Comparison of ENCODE assay signal across 17 cellular contexts in genomic region chr11:24885580-24886173, GRCh38.
DNase-seq lines count a peak whose midpoint lies in the region; ATAC-seq, FAIRE-seq and TF ChIP-seq lines count a peak whose summit lies in the region.
"Had no signal": no experiment of that assay in that cellular context is flagged by ENCODE, and none has a peak within 500 bp of the region (broad histone marks: within the 10 kb centered on the region; RNA-seq: fewer than 3 reads in every experiment).

No MANE protein-coding gene starts in this region.

- H3K79me2 ChIP-seq in PC-9 (ENCODE audit: low read depth) (no peaks in the 10 kb centered on the region), HepG2 (ENCODE audit: insufficient read depth, low read length) (no peaks in the 10 kb centered on the region), mammary epithelial cell (ENCODE audit: insufficient read depth, low read length) (no peaks in the 10 kb centered on the region)

- H3K4me2 ChIP-seq in PC-9 (no peak overlapping the region), HepG2 (ENCODE audit: low read depth, low read length) (no peak overlapping the region), mammary epithelial cell (ENCODE audit: insufficient read depth, low read depth, low read length) (no peak overlapping the region)
- H3K4me2 ChIP-seq: BLaER1, GM23338 had no signal

- ATAC-seq in HepG2 (no peak), GM19397 (IDR thresholded peaks at IDR 0.05; ENCODE audit: unreplicated experiment) (no peak)
- ATAC-seq: GM23338 had no signal

- TF ChIP-seq POLR2A in HepG2 (IDR thresholded peaks at IDR 0.05; ENCODE audit: insufficient read depth in 1 of 2, low read depth in 2 of 2, low read length in 2 of 2), result no peak

- H3K27ac ChIP-seq in PC-9 (no peak overlapping the region), HepG2 (ENCODE audit: extremely low read length, insufficient read depth, low read length) (no peak overlapping the region), mammary epithelial cell (ENCODE audit: insufficient read depth, low read depth, low read length) (no peak overlapping the region)
- H3K27ac ChIP-seq: BLaER1, HL-60 had no signal

- no peaks in the 10 kb centered on the region for H3K27me3 ChIP-seq in PC-9 (ENCODE audit: insufficient read depth, low read depth)
- H3K27me3 ChIP-seq in HepG2 (ENCODE audit: control insufficient read depth in 1 of 2, insufficient read depth in 2 of 2, low read length in 2 of 2), result no peaks in the 10 kb centered on the region
- H3K27me3 ChIP-seq in mammary epithelial cell (ENCODE audit: insufficient read depth, low read length), result no peaks in the 10 kb centered on the region
- H3K27me3 ChIP-seq: BLaER1 had no signal

- no peaks in the 10 kb centered on the region for H3F3A ChIP-seq in PC-9 (ENCODE audit: insufficient read depth, low read depth)

- H4K20me1 ChIP-seq in PC-9 (ENCODE audit: insufficient read depth), result no peaks in the 10 kb centered on the region
- no peaks in the 10 kb centered on the region for H4K20me1 ChIP-seq in HepG2 (ENCODE audit: insufficient read depth, low read length)
- H4K20me1 ChIP-seq in mammary epithelial cell (ENCODE audit: insufficient read depth, low read length), result no peaks in the 10 kb centered on the region
- H4K20me1 ChIP-seq: BLaER1 had no signal

- H2AFZ ChIP-seq in PC-9, result 0 out of 2 replicates have a peak overlapping the region, but pooled peaks have one; percentile 43
- no peak overlapping the region for H2AFZ ChIP-seq in HepG2 (ENCODE audit: low read length)
- no peak overlapping the region for H2AFZ ChIP-seq in mammary epithelial cell (ENCODE audit: low read depth, low read length)
- H2AFZ ChIP-seq: GM23338 had no signal

- intact Hi-C loops in PC-9 (cut with micrococcal nuclease; ENCODE audit: unreplicated experiment) (no loop called here), HepG2 (cut with micrococcal nuclease; ENCODE audit: unreplicated experiment) (no loop called here), mammary epithelial cell (cut with micrococcal nuclease) (no loop called here)

- H3K9me3 ChIP-seq in PC-9 (ENCODE audit: insufficient read depth, low read depth), result no peaks in the 10 kb centered on the region
- H3K9me3 ChIP-seq in HepG2 (ENCODE audit: low read length), result no peaks in the 10 kb centered on the region
- peaks cover 3% of the 10 kb centered on the region for H3K9me3 ChIP-seq in mammary epithelial cell (replicated peaks; ENCODE audit: insufficient read depth, low read length)
- H3K9me3 ChIP-seq: BLaER1 had no signal

- TF ChIP-seq RAD21 in HepG2 (CRISPR knock-in tag; IDR thresholded peaks at IDR 0.05), result no peak

- TF ChIP-seq CTCF in LNCaP clone FGC (IDR thresholded peaks at IDR 0.05; ENCODE audit: control insufficient read depth, extremely low read depth, insufficient read depth) (no peak), PC-9 (conservative IDR thresholded peaks at IDR 0.05) (no peak), HepG2 (CRISPR knock-in tag; IDR thresholded peaks at IDR 0.05) (no peak), mammary epithelial cell (conservative IDR thresholded peaks at IDR 0.05 in 1 of 2, IDR thresholded peaks at IDR 0.05 in 1 of 2; ENCODE audit: extremely low read depth in 1 of 2, insufficient read depth in 1 of 2, low read depth in 1 of 2, low read length in 2 of 2) (no peak)

- peak; percentile 56 for DNase-seq in DMS53 (lab: John Stamatoyannopoulos, UW)
- DNase-seq in DMS53 treated with DMSO at 0.1 percent for 48 hours (lab: John Stamatoyannopoulos, UW; ENCODE audit: unreplicated experiment), result no peak
- peak; percentile 76 for DNase-seq in LNCaP clone FGC (ENCODE audit: low read depth)
- no peak for DNase-seq in PC-9
- DNase-seq in HepG2 (ENCODE audit: low spot score), result no peak
- no peak for DNase-seq in mammary epithelial cell
- no peak for DNase-seq in activated CD4-positive, alpha-beta T cell treated with anti-CD3 and anti-CD28 coated beads for 1 hour
- DNase-seq: 8988T; AML-193; CD8-positive, alpha-beta memory T cell; DMS79; H7 had no signal

- H3K4me3 ChIP-seq in LNCaP clone FGC (ENCODE audit: low read depth, low read length) (no peak overlapping the region), PC-9 (no peak overlapping the region), HepG2 (replicated peaks in 1 of 3; ENCODE audit: insufficient read depth in 1 of 3, low read depth in 2 of 3, low read length in 3 of 3) (no peak overlapping the region), mammary epithelial cell (replicated peaks in 1 of 3; ENCODE audit: insufficient read depth in 1 of 3, low read depth in 2 of 3, low read length in 3 of 3) (no peak overlapping the region)
- H3K4me3 ChIP-seq: BLaER1, GM23338 had no signal

- no peaks in the 10 kb centered on the region; the same call in 1 of the 2 replicates for H3K9me2 ChIP-seq in PC-9 (ENCODE audit: insufficient read depth)

- H3K36me3 ChIP-seq in PC-9 (ENCODE audit: low read depth) (no peaks in the 10 kb centered on the region), HepG2 (replicated peaks in 1 of 2; ENCODE audit: control insufficient read depth in 1 of 2, insufficient read depth in 2 of 2, low read length in 2 of 2) (no peaks in the 10 kb centered on the region), mammary epithelial cell (ENCODE audit: insufficient read depth, low read length) (no peaks in the 10 kb centered on the region)
- H3K36me3 ChIP-seq: BLaER1 had no signal

- CTCF ChIA-PET in PC-9 (lab: Charles Lee) (no interaction called here), HepG2 (lab: Yijun Ruan, JAX; ENCODE audit: low intra/inter-chr PET ratio, low total read pairs) (no interaction called here), mammary epithelial cell (lab: Charles Lee; ENCODE audit: low non-redundant PET) (no interaction called here)

- no TSS peak for BruUV-seq in PC-9 (replicated peaks; lab: Mats Ljungman, UMichigan)
- no TSS peak for BruUV-seq in HepG2 (replicated peaks; lab: Mats Ljungman, UMichigan)
- BruUV-seq in mammary epithelial cell (replicated peaks; lab: Mats Ljungman, UMichigan), result no TSS peak

- 1% methylated on average over 4 of the region's 4 CpGs for WGBS in HepG2 (ENCODE audit: low lambda C conversion rate)
- 53% methylated on average over 4 of the region's 4 CpGs for WGBS in mammary epithelial cell (ENCODE audit: low coverage, missing lambda C conversion rate)

- dilution Hi-C loops in mammary epithelial cell (cut with HindIII; ENCODE audit: low sequenced_read_pairs), result no loop called here

- FAIRE-seq in HepG2 (lab: Jason Lieb, UNC), result no peak
- FAIRE-seq: GM12891 had no signal

- no peak for TF ChIP-seq EP300 in HepG2 (IDR thresholded peaks at IDR 0.05; ENCODE audit: low read depth in 2 of 2, low read length in 2 of 2)
- TF ChIP-seq EP300 in HepG2 (CRISPR knock-in tag; IDR thresholded peaks at IDR 0.05; ENCODE audit: borderline replicate concordance), result no peak

- in situ Hi-C loops in HepG2 (cut with HindIII; ENCODE audit: extremely low pct_ligation_motif_present, low pct_unique_long_range_greater_than_20kb) (no loop called here), mammary epithelial cell (cut with MboI; ENCODE audit: low sequenced_read_pairs in 2 of 2) (no loop called here)

- H3K9ac ChIP-seq in HepG2 (ENCODE audit: insufficient read depth, low read depth, low read length) (no peak overlapping the region), mammary epithelial cell (ENCODE audit: insufficient read depth, low read length) (no peak overlapping the region)
- H3K9ac ChIP-seq: BLaER1 had no signal

- POLR2A ChIA-PET in PC-9 (lab: Charles Lee; ENCODE audit: unreplicated experiment) (no interaction called here), HepG2 (lab: Yijun Ruan, JAX) (no interaction called here)

- H3K4me1 ChIP-seq in PC-9 (replicated peaks; ENCODE audit: insufficient read depth), result no peaks in the 10 kb centered on the region
- H3K4me1 ChIP-seq in HepG2 (ENCODE audit: insufficient read depth, low read length), result no peaks in the 10 kb centered on the region
- H3K4me1 ChIP-seq in mammary epithelial cell (ENCODE audit: insufficient read depth, low read length), result no peaks in the 10 kb centered on the region
- H3K4me1 ChIP-seq: BLaER1 had no signal

TF ChIP-seq in HepG2, 621 proteins besides CTCF, POLR2A, EP300 and RAD21:
- TF ChIP-seq FOXO1 (CRISPR knock-in tag; IDR thresholded peaks at IDR 0.05) (no peak), MNT (IDR thresholded peaks at IDR 0.05) (peak; percentile 77), PREB (CRISPR knock-in tag; IDR thresholded peaks at IDR 0.05) (no peak)

Comparison
In these comparisons a context has a peak if more than half of its experiments do, and no peak if none do; other contexts are left out.
1. DNase-seq: peak in DMS53 (single experiment) and LNCaP clone FGC (single experiment); none in DMS53 treated with DMSO at 0.1 percent for 48 hours (single experiment), PC-9 (0 of 2), HepG2 (single experiment), mammary epithelial cell (single experiment) and activated CD4-positive, alpha-beta T cell treated with anti-CD3 and anti-CD28 coated beads for 1 hour (single experiment).